In genomic region chr7:131636092-131636491, GRCh38 we compare ENCODE assay signal across 20 cellular contexts.
"Had no signal": no experiment of that assay in that cellular context is flagged by ENCODE, and none has a peak within 500 bp of the region (broad histone marks: within the 10 kb centered on the region; RNA-seq: fewer than 3 reads in every experiment).

No MANE protein-coding gene starts in this region.

- H3K4me3 Mint-ChIP-seq: activated CD4-positive, alpha-beta memory T cell treated with anti-CD3 and anti-CD28 coated beads, Interleukin-2, amount 10 ng/mL, durations not matched to agents 7 days and 5 days; activated naive CD8-positive, alpha-beta T cell treated with anti-CD3 and anti-CD28 coated beads, Interleukin-2, amount 50 U/mL, for 24 hours; brain; effector memory CD8-positive, alpha-beta T cell; natural killer cell; T-helper 1 cell treated with Interleukin-12 subunit alpha and Interleukin-12 subunit beta and Interleukin-4 antibody, amounts not matched to agents 30 μg/mL and 1 μg/mL, for 36 hours had no signal

- H3K9me3 Mint-ChIP-seq: activated CD4-positive, alpha-beta memory T cell treated with anti-CD3 and anti-CD28 coated beads, Interleukin-2, amount 10 ng/mL, durations not matched to agents 7 days and 5 days; activated naive CD8-positive, alpha-beta T cell treated with anti-CD3 and anti-CD28 coated beads, Interleukin-2, amount 50 U/mL, for 24 hours; effector memory CD8-positive, alpha-beta T cell; natural killer cell; T-helper 1 cell treated with Interleukin-12 subunit alpha and Interleukin-12 subunit beta and Interleukin-4 antibody, amounts not matched to agents 30 μg/mL and 1 μg/mL, for 36 hours had no signal

- H3K4me1 ChIP-seq: gastrocnemius medialis, parathyroid adenoma had no signal

- DNase-seq: activated CD4-positive, alpha-beta memory T cell treated with anti-CD3 and anti-CD28 coated beads, Interleukin-2, amount 10 ng/mL, durations not matched to agents 7 days and 5 days; activated CD4-positive, alpha-beta T cell treated with anti-CD3 and anti-CD28 coated beads for 48 hours; activated gamma-delta T cell; activated naive CD4-positive, alpha-beta T cell treated with anti-CD3 and anti-CD28 coated beads, Interleukin-2, amount 50 U/mL, for 16 hours; activated naive CD8-positive, alpha-beta T cell treated with anti-CD3 and anti-CD28 coated beads, Interleukin-2, amount 50 U/mL, for 24 hours; anterior cingulate cortex; central memory CD4-positive, alpha-beta T cell; effector memory CD8-positive, alpha-beta T cell; gastrocnemius medialis; head of caudate nucleus; islet precursor cell; midbrain; natural killer cell; stimulated activated CD4-positive, alpha-beta T cell treated with anti-CD3 and anti-CD28 coated beads, Interleukin-2, amount 100 ng/mL, for 48 hours; stimulated activated CD8-positive, alpha-beta memory T cell treated with anti-CD3 and anti-CD28 coated beads, Interleukin-4, amount 100 ng/mL, for 48 hours; stimulated activated naive CD4-positive, alpha-beta T cell had no signal

- H3K27me3 ChIP-seq: esophagus muscularis mucosa, gastrocnemius medialis had no signal

- H3K9me3 ChIP-seq: esophagus muscularis mucosa, gastrocnemius medialis had no signal

- H3K36me3 Mint-ChIP-seq: brain, natural killer cell had no signal

- H3K27ac ChIP-seq: esophagus muscularis mucosa, gastrocnemius medialis, parathyroid adenoma had no signal

- H3K79me2 ChIP-seq: parathyroid adenoma had no signal

- H3K27ac Mint-ChIP-seq: activated CD4-positive, alpha-beta memory T cell treated with anti-CD3 and anti-CD28 coated beads, Interleukin-2, amount 10 ng/mL, durations not matched to agents 7 days and 5 days; activated naive CD8-positive, alpha-beta T cell treated with anti-CD3 and anti-CD28 coated beads, Interleukin-2, amount 50 U/mL, for 24 hours; brain; effector memory CD8-positive, alpha-beta T cell; natural killer cell; T-helper 1 cell treated with Interleukin-12 subunit alpha and Interleukin-12 subunit beta and Interleukin-4 antibody, amounts not matched to agents 30 μg/mL and 1 μg/mL, for 36 hours had no signal

- H3K4me3 ChIP-seq: esophagus muscularis mucosa, gastrocnemius medialis had no signal

- H3K4me1 Mint-ChIP-seq: activated CD4-positive, alpha-beta memory T cell treated with anti-CD3 and anti-CD28 coated beads, Interleukin-2, amount 10 ng/mL, durations not matched to agents 7 days and 5 days; activated naive CD8-positive, alpha-beta T cell treated with anti-CD3 and anti-CD28 coated beads, Interleukin-2, amount 50 U/mL, for 24 hours; natural killer cell had no signal

- H3K36me3 ChIP-seq: esophagus muscularis mucosa, gastrocnemius medialis had no signal

- ATAC-seq: activated naive CD8-positive, alpha-beta T cell treated with anti-CD3 and anti-CD28 coated beads, Interleukin-2, amount 50 U/mL, for 24 hours; effector memory CD8-positive, alpha-beta T cell; gastrocnemius medialis; natural killer cell had no signal

- H3K9ac ChIP-seq: parathyroid adenoma had no signal

- H2AFZ ChIP-seq: parathyroid adenoma had no signal
